8 cellular contexts compared by ENCODE assay signal in genomic region chr6:118933855-118934460, GRCh38. TPM values are rescaled to one million over a fixed set of nuclear protein-coding genes. Genes with fewer than 3 reads are reported as not detected.
A peak's percentile ranks its signal among the peaks of the same experiment; 100 is the strongest.
DNase-seq lines count a peak whose midpoint lies in the region; ATAC-seq and TF ChIP-seq lines count a peak whose summit lies in the region.

No MANE protein-coding gene starts in this region.

- DNase-seq in GM23248: no peak
- DNase-seq in T-cell: no peak
- DNase-seq in suprapubic skin (ENCODE audit: low spot score in 2 of 2): no peak
- no peak for DNase-seq in islet precursor cell
- no peak for DNase-seq in DMS79 (lab: John Stamatoyannopoulos, UW)
- no peak for DNase-seq in DMS114 treated with DMSO at 0.1 percent for 48 hours (lab: John Stamatoyannopoulos, UW; ENCODE audit: unreplicated experiment)

- H3K36me3 ChIP-seq in ES-I3 (ENCODE audit: insufficient read depth, low read length) (0 out of 2 replicates have a peak, but pooled peaks cover 2% of the 10 kb centered on the region), GM23248 (ENCODE audit: low read depth) (no peaks in the 10 kb centered on the region), iPS-18a (ENCODE audit: control insufficient read depth, low read depth, low read length) (peaks cover 20% of the 10 kb centered on the region), suprapubic skin (peaks cover 15% of the 10 kb centered on the region)

- no peak for TF ChIP-seq CTCF in suprapubic skin (IDR thresholded peaks at IDR 0.05)

- no peak for TF ChIP-seq EP300 in suprapubic skin (IDR thresholded peaks at IDR 0.05)

- H3K4me3 Mint-ChIP-seq in T-cell: peak overlapping the region; percentile 87 to 89 (median 87)

- peaks cover 12% of the 10 kb centered on the region for H3K79me2 ChIP-seq in GM23248 (ENCODE audit: insufficient read depth)

- H3K4me2 ChIP-seq in GM23248 (ENCODE audit: unreplicated experiment): peak overlapping the region; percentile 81

- no peaks in the 10 kb centered on the region for H3F3A ChIP-seq in GM23248 (ENCODE audit: insufficient read depth)

- CTCF ChIA-PET in T-cell (lab: Charles Lee): interaction anchor here (0.6 to 1.1 kb wide), 4 partner anchors 36 to 1485 kb away, joined by 3 to 10 read pairs (median 4); partner anchors contain the start of gene CEP85L (in 1 of the 2)

- H3K9me3 Mint-ChIP-seq in T-cell: no peaks in the 10 kb centered on the region

- H3K27me3 ChIP-seq in GM23248 (replicated peaks; ENCODE audit: insufficient read depth): no peaks in the 10 kb centered on the region
- no peaks in the 10 kb centered on the region for H3K27me3 ChIP-seq in iPS-18a (ENCODE audit: control insufficient read depth, insufficient read depth, low read length)
- H3K27me3 ChIP-seq in suprapubic skin: no peaks in the 10 kb centered on the region

- H3K4me3 ChIP-seq in GM23248 (peak overlapping the region; percentile 89), iPS-18a (ENCODE audit: low read length) (peak overlapping the region; percentile 98), suprapubic skin (peak overlapping the region; percentile 91)

- POLR2A ChIA-PET in T-cell (lab: Charles Lee): no interaction called here

- H2AFZ ChIP-seq in GM23248: peak overlapping the region; percentile 99

- H3K9ac ChIP-seq in ES-I3 (ENCODE audit: low read depth, low read length) (peak overlapping the region; percentile 99; the same call in 1 of the 2 replicates), GM23248 (peak overlapping the region; percentile 83), iPS-18a (ENCODE audit: low read length) (no peak overlapping the region)

- H4K20me1 ChIP-seq in GM23248 (ENCODE audit: insufficient read depth): no peaks in the 10 kb centered on the region

- H3K9me2 ChIP-seq in GM23248 (ENCODE audit: insufficient read depth): no peaks in the 10 kb centered on the region

- no peak for ATAC-seq in T-cell (replicated peaks in 1 of 4)

- H3K36me3 Mint-ChIP-seq in T-cell: peaks cover 34% of the 10 kb centered on the region

- H3K4me1 ChIP-seq in ES-I3 (ENCODE audit: insufficient read depth, low read length) (peaks cover 3% of the 10 kb centered on the region; the same call in 1 of the 2 replicates), GM23248 (ENCODE audit: insufficient read depth) (0 out of 2 replicates have a peak, but pooled peaks cover 3% of the 10 kb centered on the region), iPS-18a (ENCODE audit: control insufficient read depth, low read depth, low read length) (peaks cover 14% of the 10 kb centered on the region), suprapubic skin (peaks cover 15% of the 10 kb centered on the region)

- 32 to 37% methylated on average over 8 of the region's 8 CpGs for WGBS in GM23248 (ENCODE audit: low coverage in 1 of 2, low lambda C conversion rate in 2 of 2, missing lambda C conversion rate in 2 of 2), 2 experiments
- 22% methylated on average over 8 of the region's 8 CpGs for WGBS in suprapubic skin

- H3K27ac Mint-ChIP-seq in T-cell: peak overlapping the region; percentile 68 to 88

- peaks cover 36 to 48% (median 47%) of the 10 kb centered on the region in 3 donors for H3K4me1 Mint-ChIP-seq in T-cell

- H3K27ac ChIP-seq in GM23248 (no peak overlapping the region; the same call in 1 of the 2 replicates), iPS-18a (ENCODE audit: low read length) (no peak overlapping the region), suprapubic skin (peak overlapping the region; percentile 94)

- no peaks in the 10 kb centered on the region for H3K27me3 Mint-ChIP-seq in T-cell

- no peak for TF ChIP-seq POLR2A in suprapubic skin (IDR thresholded peaks at IDR 0.05)

- H3K9me3 ChIP-seq in ES-I3 (ENCODE audit: control insufficient read depth, insufficient read depth, low read length): 0 out of 2 replicates have a peak, but pooled peaks cover 5% of the 10 kb centered on the region
- H3K9me3 ChIP-seq in GM23248 (ENCODE audit: low read depth): no peaks in the 10 kb centered on the region
- no peaks in the 10 kb centered on the region for H3K9me3 ChIP-seq in iPS-18a (ENCODE audit: control insufficient read depth, low read depth, low read length)
- no peaks in the 10 kb centered on the region for H3K9me3 ChIP-seq in suprapubic skin

- in situ Hi-C loops in GM23248 (cut with MboI): no loop called here

RNA-seq across cellular contexts. Expression of gene MCM9, which starts 1.0 kb away (rescaled TPM):
- 3.2 and 7.3 TPM in 2 replicates for total RNA-seq in GM23248 (2014; rRNA removed; shearing (Covaris generic))
- 6.1 and 6.2 TPM in 2 replicates for polyA plus RNA-seq in GM23248 (2016; fragmentation: Nextera tagmentation; extraction: Ambion mirVana)
- total RNA-seq in T-cell: 10 to 100 TPM; 27.9 to 34.8 (median 31.4) TPM
- 10 to 100 TPM; 19.2 to 37.2 (median 26.8) TPM for total RNA-seq in suprapubic skin

RNA-seq across cellular contexts. Expression of gene ASF1A, which starts 40.0 kb away (rescaled TPM):
- total RNA-seq in GM23248 (2014; rRNA removed; shearing (Covaris generic)): 15.3 and 15.5 TPM in 2 replicates
- polyA plus RNA-seq in GM23248 (2016; fragmentation: Nextera tagmentation; extraction: Ambion mirVana): 21.5 and 24.7 TPM in 2 replicates
- total RNA-seq in T-cell (10 to 100 TPM; 16.8 to 49.6 (median 42.5) TPM), suprapubic skin (10 to 100 TPM; 11.3 to 15.7 (median 13.6) TPM)
